In the genomic region with DNA sequence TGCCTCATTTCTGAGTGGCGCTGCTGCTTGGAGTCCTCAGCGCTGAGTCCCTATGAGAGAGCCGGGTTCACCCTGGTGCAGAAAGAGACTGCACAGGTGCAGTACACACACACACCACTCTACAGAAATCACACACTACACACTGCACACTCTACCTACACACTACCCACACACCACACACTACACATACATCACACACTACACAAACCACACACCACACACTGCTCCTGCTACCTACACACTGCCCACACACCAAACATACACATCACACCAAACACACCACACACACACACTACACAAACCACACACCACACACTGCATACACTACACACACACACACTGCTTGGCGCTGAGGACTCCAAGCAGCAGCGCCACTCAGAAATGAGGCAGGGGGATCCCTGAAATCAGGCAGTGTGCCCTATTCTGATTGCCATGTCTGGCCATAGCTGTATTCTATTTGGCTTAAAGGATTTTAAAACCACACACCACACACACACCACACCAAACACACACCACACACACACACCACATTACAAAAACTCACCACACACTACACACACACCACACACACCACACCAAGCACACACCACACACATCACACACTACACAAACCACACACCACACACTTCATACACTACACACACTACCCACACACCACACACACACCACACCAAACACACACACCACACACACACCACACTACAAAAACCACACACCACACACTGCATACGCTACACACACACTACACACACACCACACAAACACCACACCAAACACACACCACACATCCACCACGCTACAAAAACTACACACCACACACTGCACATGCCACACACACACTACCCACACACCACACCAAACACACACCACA, we compare ENCODE assay signal across 22 cellular contexts. TPM values are rescaled to one million over a fixed set of nuclear protein-coding genes. Genes with fewer than 3 reads are reported as not detected.
DNase-seq lines count a peak whose midpoint lies in the region; ATAC-seq, FAIRE-seq and TF ChIP-seq lines count a peak whose summit lies in the region.
"Had no signal": no experiment of that assay in that cellular context is flagged by ENCODE, and none has a peak within 500 bp of the region (broad histone marks: within the 10 kb centered on the region; RNA-seq: fewer than 3 reads in every experiment).

No MANE protein-coding gene starts in this region.

- H3K79me2 ChIP-seq in OCI-LY1 (ENCODE audit: insufficient read depth, low read length) = no peaks in the 10 kb centered on the region

- no peak for DNase-seq in GM12892 (ENCODE audit: insufficient read length)
- no peak for DNase-seq in naive thymus-derived CD4-positive, alpha-beta T cell
- DNase-seq: activated CD4-positive, CD25-positive, alpha-beta regulatory T cell; activated gamma-delta T cell; BE2C; GM23248; hippocampal formation; NCI-H187 treated with DMSO at 0.1 percent for 48 hours; NCI-H510A treated with DMSO at 0.1 percent for 48 hours; SIG-M5; T-helper 17 cell; tibial artery had no signal

- H3K36me3 ChIP-seq in OCI-LY1 (ENCODE audit: insufficient read depth, low read length) = no peaks in the 10 kb centered on the region
- no peaks in the 10 kb centered on the region for H3K36me3 ChIP-seq in naive thymus-derived CD4-positive, alpha-beta T cell (ENCODE audit: control insufficient read depth in 2 of 3, insufficient read depth in 3 of 3, low read length in 3 of 3)
- H3K36me3 ChIP-seq: BE2C, tibial artery had no signal

- peaks cover 3% of the 10 kb centered on the region; the same call in 1 of the 2 replicates for H3F3A ChIP-seq in OCI-LY1 (ENCODE audit: insufficient read depth, low read length)

- no peak overlapping the region for H3K27ac Mint-ChIP-seq in naive thymus-derived CD4-positive, alpha-beta T cell

- H3K4me3 ChIP-seq in OCI-LY1 (ENCODE audit: low read depth, low read length, poor library complexity, severe bottlenecking) = no peak overlapping the region
- no peak overlapping the region for H3K4me3 ChIP-seq in naive thymus-derived CD4-positive, alpha-beta T cell (ENCODE audit: low read length)
- H3K4me3 ChIP-seq: GM23248, tibial artery had no signal

- no peak overlapping the region for H3K4me3 Mint-ChIP-seq in naive thymus-derived CD4-positive, alpha-beta T cell

- no peaks in the 10 kb centered on the region for H3K9me2 ChIP-seq in OCI-LY1 (ENCODE audit: low read depth, low read length)

- H3K27me3 ChIP-seq in OCI-LY1 (ENCODE audit: insufficient read depth, low read length) = no peaks in the 10 kb centered on the region; the same call in 1 of the 2 replicates
- H3K27me3 ChIP-seq in naive thymus-derived CD4-positive, alpha-beta T cell (ENCODE audit: control insufficient read depth in 2 of 2, insufficient read depth in 2 of 2, low read length in 2 of 2) = no peaks in the 10 kb centered on the region

- no peaks in the 10 kb centered on the region for H3K9me3 Mint-ChIP-seq in naive thymus-derived CD4-positive, alpha-beta T cell

- ATAC-seq in naive thymus-derived CD4-positive, alpha-beta T cell = peak; percentile 16
- ATAC-seq in GM19397 (IDR thresholded peaks at IDR 0.05; ENCODE audit: unreplicated experiment) = no peak
- ATAC-seq in HG03045 (IDR thresholded peaks at IDR 0.05; ENCODE audit: unreplicated experiment) = no peak

- H3K4me1 Mint-ChIP-seq in naive thymus-derived CD4-positive, alpha-beta T cell = peaks cover 0 to 11% (median 2%) of the 10 kb centered on the region in 7 donors

- POLR2A ChIA-PET in naive thymus-derived CD4-positive, alpha-beta T cell (lab: Charles Lee) = no interaction called here

- H3K27me3 Mint-ChIP-seq in naive thymus-derived CD4-positive, alpha-beta T cell = peaks cover 0 to 2% (median 0%) of the 10 kb centered on the region in 5 donors

- H4K20me1 ChIP-seq in OCI-LY1 (ENCODE audit: insufficient read depth, low read length) = no peaks in the 10 kb centered on the region

- H3K4me1 ChIP-seq in OCI-LY1 (ENCODE audit: insufficient read depth, low read length, severe bottlenecking) = peaks cover 30% of the 10 kb centered on the region
- H3K4me1 ChIP-seq in naive thymus-derived CD4-positive, alpha-beta T cell (ENCODE audit: control insufficient read depth in 2 of 2, insufficient read depth in 2 of 2, low read length in 2 of 2) = peaks cover 0 to 12% of the 10 kb centered on the region in 2 donors
- H3K4me1 ChIP-seq: BE2C, tibial artery had no signal

- no peaks in the 10 kb centered on the region for H3K36me3 Mint-ChIP-seq in naive thymus-derived CD4-positive, alpha-beta T cell

- peak; percentile 92 for FAIRE-seq in GM12892 (lab: Jason Lieb, UNC)
- FAIRE-seq: astrocyte, endometrium, keratinocyte had no signal

- CTCF ChIA-PET in naive thymus-derived CD4-positive, alpha-beta T cell (lab: Charles Lee) = no interaction called here

- intact Hi-C loops in naive thymus-derived CD4-positive, alpha-beta T cell (cut with micrococcal nuclease) = no loop called here

- no peak for TF ChIP-seq CTCF in OCI-LY1 (IDR thresholded peaks at IDR 0.05; ENCODE audit: low read length)

- H2AFZ ChIP-seq in OCI-LY1 (ENCODE audit: low read length) = no peak overlapping the region
- H2AFZ ChIP-seq: GM23248 had no signal

- H3K9me3 ChIP-seq in OCI-LY1 (ENCODE audit: low read length) = no peaks in the 10 kb centered on the region
- H3K9me3 ChIP-seq in naive thymus-derived CD4-positive, alpha-beta T cell (ENCODE audit: control insufficient read depth in 2 of 3, low read length in 3 of 3) = no peaks in the 10 kb centered on the region
- H3K9me3 ChIP-seq: tibial artery had no signal

- H3K9ac ChIP-seq in OCI-LY1 (ENCODE audit: low read length) = no peak overlapping the region
- H3K9ac ChIP-seq: GM23248 had no signal

- TF ChIP-seq POLR2A in GM12892 (IDR thresholded peaks at IDR 0.05; ENCODE audit: low read depth, low read length) = no peak

- peak overlapping the region; percentile 37; the same call in 1 of the 2 replicates for H3K4me2 ChIP-seq in OCI-LY1 (ENCODE audit: low read length)

- peak overlapping the region; percentile 61 for H3K27ac ChIP-seq in OCI-LY1 (ENCODE audit: low read depth, low read length, poor library complexity, severe bottlenecking)
- H3K27ac ChIP-seq in naive thymus-derived CD4-positive, alpha-beta T cell (ENCODE audit: low read depth, low read length) = no peak overlapping the region
- H3K27ac ChIP-seq: GM23248, tibial artery had no signal

RNA-seq across cellular contexts. Expression of gene MAG, which starts 4.9 kb away (rescaled TPM):
- not detected for polyA plus RNA-seq in GM12892 (2012; ENCODE audit: missing spikeins)
- under 1 TPM in 1 of 5 experiments, not detected in 4; 0.29 TPM for total RNA-seq in naive thymus-derived CD4-positive, alpha-beta T cell
- under 1 TPM in 1 of 2 donors, not detected in 1; 0.31 TPM for polyA plus RNA-seq in naive thymus-derived CD4-positive, alpha-beta T cell
- total RNA-seq: astrocyte, chondrocyte, GM23248, mesenteric fat pad, pulmonary artery endothelial cell, T-helper 17 cell had no signal
- polyA plus RNA-seq: GM23248, keratinocyte, neural cell had no signal

RNA-seq across cellular contexts. Expression of gene HAMP, which starts 14.6 kb away (rescaled TPM):
- not detected for polyA plus RNA-seq in GM12892 (2012; ENCODE audit: missing spikeins)
- 1 to 10 TPM in 2 of 5 experiments, under 1 TPM in 3; 0.44 to 2.5 (median 0.66) TPM for total RNA-seq in naive thymus-derived CD4-positive, alpha-beta T cell
- polyA plus RNA-seq in naive thymus-derived CD4-positive, alpha-beta T cell = not detected
- total RNA-seq: chondrocyte, GM23248, mesenteric fat pad had no signal
- polyA plus RNA-seq: GM23248, keratinocyte, neural cell had no signal

RNA-seq across cellular contexts. Expression of gene USF2, which starts 28.1 kb away (rescaled TPM):
- 122 TPM for polyA plus RNA-seq in GM12892 (2012; ENCODE audit: missing spikeins)
- total RNA-seq in naive thymus-derived CD4-positive, alpha-beta T cell = 100 to 1,000 TPM; 145 to 256 (median 225) TPM
- 1 to 10 TPM; 6.8 to 7.0 TPM for polyA plus RNA-seq in naive thymus-derived CD4-positive, alpha-beta T cell

RNA-seq across cellular contexts. Expression of gene CD22, which starts 32.1 kb away (rescaled TPM):
- 225 TPM for polyA plus RNA-seq in GM12892 (2012; ENCODE audit: missing spikeins)
- total RNA-seq in naive thymus-derived CD4-positive, alpha-beta T cell = 10 to 100 TPM in 1 of 5 experiments, 1 to 10 TPM in 4; 1.5 to 23.9 (median 1.9) TPM
- 1 to 10 TPM in 1 of 2 donors, under 1 TPM in 1; 0.70 to 1.1 TPM for polyA plus RNA-seq in naive thymus-derived CD4-positive, alpha-beta T cell
- total RNA-seq: astrocyte, chondrocyte, GM23248, pulmonary artery endothelial cell had no signal
- polyA plus RNA-seq: neural cell had no signal

RNA-seq across cellular contexts. Expression of gene LSR, which starts 48.1 kb away (rescaled TPM):
- 12.7 TPM for polyA plus RNA-seq in GM12892 (2012; ENCODE audit: missing spikeins)
- 10 to 100 TPM in 4 of 5 experiments, 1 to 10 TPM in 1; 4.6 to 59.3 (median 25.1) TPM for total RNA-seq in naive thymus-derived CD4-positive, alpha-beta T cell
- polyA plus RNA-seq in naive thymus-derived CD4-positive, alpha-beta T cell = 10 to 100 TPM; 23.4 to 39.1 TPM
- total RNA-seq: GM23248 had no signal
- polyA plus RNA-seq: neural cell had no signal
